1 cellular context compared by ENCODE assay signal in the genomic region with DNA sequence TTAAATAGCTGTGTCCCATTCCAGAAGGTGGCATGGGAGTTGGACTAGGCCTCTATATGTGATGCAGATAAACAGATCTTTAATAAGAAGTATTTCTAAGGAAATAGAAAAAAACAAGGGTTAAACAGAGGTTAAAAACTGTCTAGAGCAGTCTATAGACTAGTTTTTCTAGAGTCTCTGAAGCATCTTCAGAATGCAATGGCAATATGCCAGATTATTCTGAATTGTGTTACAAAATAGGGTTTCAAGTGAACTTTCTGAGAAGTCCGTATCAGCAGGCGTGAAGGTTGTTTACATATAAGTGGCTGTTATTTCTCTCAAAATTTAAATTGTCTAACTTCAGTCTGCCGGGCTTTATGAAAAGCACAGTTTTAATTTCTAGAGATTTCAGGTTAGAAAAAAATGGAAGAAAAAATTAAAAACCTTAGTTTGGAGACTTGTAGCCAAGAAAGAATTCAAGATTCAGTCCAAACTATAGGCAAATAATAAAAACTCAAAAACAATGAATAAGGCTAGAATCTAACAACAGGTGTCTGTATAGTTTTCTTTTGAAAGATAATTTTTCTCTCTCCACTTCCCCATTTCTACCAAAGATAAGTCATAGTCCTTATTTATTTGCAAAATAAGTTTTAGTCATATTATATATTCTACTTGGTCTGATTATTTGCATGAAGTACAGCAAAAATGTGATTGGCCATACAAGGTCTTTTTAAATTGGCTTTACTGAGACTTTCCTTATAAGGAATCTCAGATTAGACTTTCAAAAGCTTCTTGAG.
TF ChIP-seq lines count a peak whose summit lies in the region.

No MANE protein-coding gene starts in this region.

TF ChIP-seq in GM23338, 12 proteins besides CTCF, POLR2A, EP300 and RAD21:
- TF ChIP-seq STAT1 (IDR thresholded peaks at IDR 0.05; ENCODE audit: unreplicated experiment), result no peak
- TF ChIP-seq, protein P1, sequence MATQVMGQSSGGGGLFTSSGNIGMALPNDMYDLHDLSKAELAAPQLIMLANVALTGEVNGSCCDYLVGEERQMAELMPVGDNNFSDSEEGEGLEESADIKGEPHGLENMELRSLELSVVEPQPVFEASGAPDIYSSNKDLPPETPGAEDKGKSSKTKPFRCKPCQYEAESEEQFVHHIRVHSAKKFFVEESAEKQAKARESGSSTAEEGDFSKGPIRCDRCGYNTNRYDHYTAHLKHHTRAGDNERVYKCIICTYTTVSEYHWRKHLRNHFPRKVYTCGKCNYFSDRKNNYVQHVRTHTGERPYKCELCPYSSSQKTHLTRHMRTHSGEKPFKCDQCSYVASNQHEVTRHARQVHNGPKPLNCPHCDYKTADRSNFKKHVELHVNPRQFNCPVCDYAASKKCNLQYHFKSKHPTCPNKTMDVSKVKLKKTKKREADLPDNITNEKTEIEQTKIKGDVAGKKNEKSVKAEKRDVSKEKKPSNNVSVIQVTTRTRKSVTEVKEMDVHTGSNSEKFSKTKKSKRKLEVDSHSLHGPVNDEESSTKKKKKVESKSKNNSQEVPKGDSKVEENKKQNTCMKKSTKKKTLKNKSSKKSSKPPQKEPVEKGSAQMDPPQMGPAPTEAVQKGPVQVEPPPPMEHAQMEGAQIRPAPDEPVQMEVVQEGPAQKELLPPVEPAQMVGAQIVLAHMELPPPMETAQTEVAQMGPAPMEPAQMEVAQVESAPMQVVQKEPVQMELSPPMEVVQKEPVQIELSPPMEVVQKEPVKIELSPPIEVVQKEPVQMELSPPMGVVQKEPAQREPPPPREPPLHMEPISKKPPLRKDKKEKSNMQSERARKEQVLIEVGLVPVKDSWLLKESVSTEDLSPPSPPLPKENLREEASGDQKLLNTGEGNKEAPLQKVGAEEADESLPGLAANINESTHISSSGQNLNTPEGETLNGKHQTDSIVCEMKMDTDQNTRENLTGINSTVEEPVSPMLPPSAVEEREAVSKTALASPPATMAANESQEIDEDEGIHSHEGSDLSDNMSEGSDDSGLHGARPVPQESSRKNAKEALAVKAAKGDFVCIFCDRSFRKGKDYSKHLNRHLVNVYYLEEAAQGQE (IDR thresholded peaks at IDR 0.05; ENCODE audit: unreplicated experiment), result no peak
- TF ChIP-seq EZH2phosphoT487 (IDR thresholded peaks at IDR 0.05; ENCODE audit: unreplicated experiment), result no peak
- TF ChIP-seq CREB1 (CRISPR knock-in tag; IDR thresholded peaks at IDR 0.05; ENCODE audit: low read depth), result no peak
- no peak for TF ChIP-seq ZNF331 (CRISPR knock-in tag; IDR thresholded peaks at IDR 0.05; ENCODE audit: low read depth)
- no peak for TF ChIP-seq ZNF114 (CRISPR knock-in tag; IDR thresholded peaks at IDR 0.05)
- TF ChIP-seq POLR2AphosphoS5 (IDR thresholded peaks at IDR 0.05; ENCODE audit: low read depth), result no peak
- no peak for TF ChIP-seq EZH2 (IDR thresholded peaks at IDR 0.05; ENCODE audit: low read depth, unreplicated experiment)
- TF ChIP-seq, protein P2, sequence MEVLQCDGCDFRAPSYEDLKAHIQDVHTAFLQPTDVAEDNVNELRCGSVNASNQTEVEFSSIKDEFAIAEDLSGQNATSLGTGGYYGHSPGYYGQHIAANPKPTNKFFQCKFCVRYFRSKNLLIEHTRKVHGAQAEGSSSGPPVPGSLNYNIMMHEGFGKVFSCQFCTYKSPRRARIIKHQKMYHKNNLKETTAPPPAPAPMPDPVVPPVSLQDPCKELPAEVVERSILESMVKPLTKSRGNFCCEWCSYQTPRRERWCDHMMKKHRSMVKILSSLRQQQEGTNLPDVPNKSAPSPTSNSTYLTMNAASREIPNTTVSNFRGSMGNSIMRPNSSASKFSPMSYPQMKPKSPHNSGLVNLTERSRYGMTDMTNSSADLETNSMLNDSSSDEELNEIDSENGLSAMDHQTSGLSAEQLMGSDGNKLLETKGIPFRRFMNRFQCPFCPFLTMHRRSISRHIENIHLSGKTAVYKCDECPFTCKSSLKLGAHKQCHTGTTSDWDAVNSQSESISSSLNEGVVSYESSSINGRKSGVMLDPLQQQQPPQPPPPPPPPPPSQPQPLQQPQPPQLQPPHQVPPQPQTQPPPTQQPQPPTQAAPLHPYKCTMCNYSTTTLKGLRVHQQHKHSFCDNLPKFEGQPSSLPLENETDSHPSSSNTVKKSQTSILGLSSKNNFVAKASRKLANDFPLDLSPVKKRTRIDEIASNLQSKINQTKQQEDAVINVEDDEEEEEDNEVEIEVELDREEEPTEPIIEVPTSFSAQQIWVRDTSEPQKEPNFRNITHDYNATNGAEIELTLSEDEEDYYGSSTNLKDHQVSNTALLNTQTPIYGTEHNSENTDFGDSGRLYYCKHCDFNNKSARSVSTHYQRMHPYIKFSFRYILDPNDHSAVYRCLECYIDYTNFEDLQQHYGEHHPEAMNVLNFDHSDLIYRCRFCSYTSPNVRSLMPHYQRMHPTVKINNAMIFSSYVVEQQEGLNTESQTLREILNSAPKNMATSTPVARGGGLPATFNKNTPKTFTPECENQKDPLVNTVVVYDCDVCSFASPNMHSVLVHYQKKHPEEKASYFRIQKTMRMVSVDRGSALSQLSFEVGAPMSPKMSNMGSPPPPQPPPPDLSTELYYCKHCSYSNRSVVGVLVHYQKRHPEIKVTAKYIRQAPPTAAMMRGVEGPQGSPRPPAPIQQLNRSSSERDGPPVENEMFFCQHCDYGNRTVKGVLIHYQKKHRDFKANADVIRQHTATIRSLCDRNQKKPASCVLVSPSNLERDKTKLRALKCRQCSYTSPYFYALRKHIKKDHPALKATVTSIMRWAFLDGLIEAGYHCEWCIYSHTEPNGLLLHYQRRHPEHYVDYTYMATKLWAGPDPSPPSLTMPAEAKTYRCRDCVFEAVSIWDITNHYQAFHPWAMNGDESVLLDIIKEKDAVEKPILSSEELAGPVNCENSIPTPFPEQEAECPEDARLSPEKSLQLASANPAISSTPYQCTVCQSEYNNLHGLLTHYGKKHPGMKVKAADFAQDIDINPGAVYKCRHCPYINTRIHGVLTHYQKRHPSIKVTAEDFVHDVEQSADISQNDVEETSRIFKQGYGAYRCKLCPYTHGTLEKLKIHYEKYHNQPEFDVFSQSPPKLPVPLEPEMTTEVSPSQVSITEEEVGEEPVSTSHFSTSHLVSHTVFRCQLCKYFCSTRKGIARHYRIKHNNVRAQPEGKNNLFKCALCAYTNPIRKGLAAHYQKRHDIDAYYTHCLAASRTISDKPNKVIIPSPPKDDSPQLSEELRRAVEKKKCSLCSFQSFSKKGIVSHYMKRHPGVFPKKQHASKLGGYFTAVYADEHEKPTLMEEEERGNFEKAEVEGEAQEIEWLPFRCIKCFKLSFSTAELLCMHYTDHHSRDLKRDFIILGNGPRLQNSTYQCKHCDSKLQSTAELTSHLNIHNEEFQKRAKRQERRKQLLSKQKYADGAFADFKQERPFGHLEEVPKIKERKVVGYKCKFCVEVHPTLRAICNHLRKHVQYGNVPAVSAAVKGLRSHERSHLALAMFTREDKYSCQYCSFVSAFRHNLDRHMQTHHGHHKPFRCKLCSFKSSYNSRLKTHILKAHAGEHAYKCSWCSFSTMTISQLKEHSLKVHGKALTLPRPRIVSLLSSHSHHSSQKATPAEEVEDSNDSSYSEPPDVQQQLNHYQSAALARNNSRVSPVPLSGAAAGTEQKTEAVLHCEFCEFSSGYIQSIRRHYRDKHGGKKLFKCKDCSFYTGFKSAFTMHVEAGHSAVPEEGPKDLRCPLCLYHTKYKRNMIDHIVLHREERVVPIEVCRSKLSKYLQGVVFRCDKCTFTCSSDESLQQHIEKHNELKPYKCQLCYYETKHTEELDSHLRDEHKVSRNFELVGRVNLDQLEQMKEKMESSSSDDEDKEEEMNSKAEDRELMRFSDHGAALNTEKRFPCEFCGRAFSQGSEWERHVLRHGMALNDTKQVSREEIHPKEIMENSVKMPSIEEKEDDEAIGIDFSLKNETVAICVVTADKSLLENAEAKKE (CRISPR knock-in tag; IDR thresholded peaks at IDR 0.05), result no peak
- no peak for TF ChIP-seq JUNB (IDR thresholded peaks at IDR 0.05; ENCODE audit: unreplicated experiment)
- TF ChIP-seq NANOG (IDR thresholded peaks at IDR 0.05; ENCODE audit: borderline replicate concordance), result no peak
- TF ChIP-seq, protein P3, sequence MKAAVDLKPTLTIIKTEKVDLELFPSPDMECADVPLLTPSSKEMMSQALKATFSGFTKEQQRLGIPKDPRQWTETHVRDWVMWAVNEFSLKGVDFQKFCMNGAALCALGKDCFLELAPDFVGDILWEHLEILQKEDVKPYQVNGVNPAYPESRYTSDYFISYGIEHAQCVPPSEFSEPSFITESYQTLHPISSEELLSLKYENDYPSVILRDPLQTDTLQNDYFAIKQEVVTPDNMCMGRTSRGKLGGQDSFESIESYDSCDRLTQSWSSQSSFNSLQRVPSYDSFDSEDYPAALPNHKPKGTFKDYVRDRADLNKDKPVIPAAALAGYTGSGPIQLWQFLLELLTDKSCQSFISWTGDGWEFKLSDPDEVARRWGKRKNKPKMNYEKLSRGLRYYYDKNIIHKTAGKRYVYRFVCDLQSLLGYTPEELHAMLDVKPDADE (IDR thresholded peaks at IDR 0.05), result no peak
